In genomic region chr6:73451166-73452106, GRCh38 we compare ENCODE assay signal across 8 cellular contexts. TPM values are rescaled to one million over a fixed set of nuclear protein-coding genes. Genes with fewer than 3 reads are reported as not detected.
A peak's percentile ranks its signal among the peaks of the same experiment; 100 is the strongest.
DNase-seq lines count a peak whose midpoint lies in the region; ATAC-seq and TF ChIP-seq lines count a peak whose summit lies in the region.

No MANE protein-coding gene starts in this region.

- peak overlapping the region; percentile 96 for H3K4me3 Mint-ChIP-seq in activated naive CD4-positive, alpha-beta T cell treated with anti-CD3 and anti-CD28 coated beads, Interleukin-2, amount 10 ng/mL, durations not matched to agents 7 days and 5 days

- intact Hi-C loops in ovary (cut with DNase I), result no loop called here

- CTCF ChIA-PET in activated naive CD4-positive, alpha-beta T cell treated with anti-CD3 and anti-CD28 coated beads, Interleukin-2, amount 10 ng/mL, durations not matched to agents 7 days and 5 days (lab: Charles Lee), result interaction anchor here (1.2 to 3.8 kb wide), 5 partner anchors 10 to 159 kb away, joined by 3 to 30 read pairs (median 4); partner anchors contain the start of gene MTO1

- peak overlapping the region; percentile 57 for H3K4me3 ChIP-seq in ovary
- H3K4me3 ChIP-seq in WERI-Rb-1 (ENCODE audit: low read depth, low read length), result no peak overlapping the region

- H3K36me3 ChIP-seq in ovary (no peaks in the 10 kb centered on the region), WERI-Rb-1 (no peaks in the 10 kb centered on the region)

- peaks cover 59% of the 10 kb centered on the region for H3K4me1 Mint-ChIP-seq in activated naive CD4-positive, alpha-beta T cell treated with anti-CD3 and anti-CD28 coated beads, Interleukin-2, amount 10 ng/mL, durations not matched to agents 7 days and 5 days

- TF ChIP-seq EP300 in ovary (IDR thresholded peaks at IDR 0.05), result no peak

- no peaks in the 10 kb centered on the region for H3K9me3 Mint-ChIP-seq in activated naive CD4-positive, alpha-beta T cell treated with anti-CD3 and anti-CD28 coated beads, Interleukin-2, amount 10 ng/mL, durations not matched to agents 7 days and 5 days

- peaks cover 2% of the 10 kb centered on the region for H3K4me1 ChIP-seq in ovary (ENCODE audit: insufficient read depth)

- H3K27ac Mint-ChIP-seq in activated naive CD4-positive, alpha-beta T cell treated with anti-CD3 and anti-CD28 coated beads, Interleukin-2, amount 10 ng/mL, durations not matched to agents 7 days and 5 days, result peak overlapping the region; percentile 88

- TF ChIP-seq POLR2A in ovary (IDR thresholded peaks at IDR 0.05), result no peak

- peak overlapping the region in 1 of 2 donors; percentile 64 for H3K27ac ChIP-seq in ovary
- no peak overlapping the region for H3K27ac ChIP-seq in WERI-Rb-1

- ATAC-seq in GM19324 (IDR thresholded peaks at IDR 0.05; ENCODE audit: low FRiP score, unreplicated experiment) (peak; percentile 66), HG03460 (IDR thresholded peaks at IDR 0.05; ENCODE audit: unreplicated experiment) (peak; percentile 50)

- H3K9me3 ChIP-seq in ovary, result no peaks in the 10 kb centered on the region
- H3K9me3 ChIP-seq in WERI-Rb-1 (ENCODE audit: severe bottlenecking), result peaks cover 3% of the 10 kb centered on the region

- peak in 10 of 14 donors; percentile 22 to 70 (median 48) for DNase-seq in C1 segment of cervical spinal cord (lab: John Stamatoyannopoulos, UW)
- DNase-seq in RPMI7951 (ENCODE audit: low read depth), result peak; percentile 50
- DNase-seq in activated naive CD4-positive, alpha-beta T cell treated with anti-CD3 and anti-CD28 coated beads, Interleukin-2, amount 10 ng/mL, durations not matched to agents 7 days and 5 days, result peak; percentile 65
- DNase-seq in globus pallidus (ENCODE audit: low spot score), result peak; percentile 16
- DNase-seq in ovary, result peak; percentile 14 to 74 (median 55)
- DNase-seq in WERI-Rb-1, result no peak

- H3K27me3 ChIP-seq in ovary (no peaks in the 10 kb centered on the region), WERI-Rb-1 (ENCODE audit: insufficient read depth, low read depth, severe bottlenecking) (no peaks in the 10 kb centered on the region)

- TF ChIP-seq CTCF in ovary (IDR thresholded peaks at IDR 0.05) (no peak), WERI-Rb-1 (IDR thresholded peaks at IDR 0.05; ENCODE audit: low read depth, low read length) (no peak)

- H3K27me3 Mint-ChIP-seq in activated naive CD4-positive, alpha-beta T cell treated with anti-CD3 and anti-CD28 coated beads, Interleukin-2, amount 10 ng/mL, durations not matched to agents 7 days and 5 days, result no peaks in the 10 kb centered on the region

- 1 to 5% (median 2%) methylated on average over 48 to 80 of the region's 80 CpGs for WGBS in ovary, 3 donors

- peaks cover 25% of the 10 kb centered on the region for H3K36me3 Mint-ChIP-seq in activated naive CD4-positive, alpha-beta T cell treated with anti-CD3 and anti-CD28 coated beads, Interleukin-2, amount 10 ng/mL, durations not matched to agents 7 days and 5 days

RNA-seq across cellular contexts. Expression of gene CGAS, which starts 0.7 kb away (rescaled TPM):
- 13.8 and 20.5 TPM in 2 replicates for total RNA-seq in RPMI7951 (2014; rRNA removed; shearing (Covaris generic))
- 1 to 10 TPM; 1.2 to 4.4 (median 2.8) TPM for total RNA-seq in ovary
- polyA plus RNA-seq in ovary, result 1 to 10 TPM; 2.3 to 3.5 TPM

RNA-seq across cellular contexts. Expression of gene MTO1, which starts 10.1 kb away (rescaled TPM):
- total RNA-seq in RPMI7951 (2014; rRNA removed; shearing (Covaris generic)), result 34.8 and 43.5 TPM in 2 replicates
- 10 to 100 TPM; 23.2 to 43.1 (median 32.2) TPM for total RNA-seq in ovary
- polyA plus RNA-seq in ovary, result 10 to 100 TPM; 19.8 to 20.7 TPM

RNA-seq across cellular contexts. Expression of gene DDX43, which starts 56.8 kb away (rescaled TPM):
- not detected in 2 replicates for total RNA-seq in RPMI7951 (2014; rRNA removed; shearing (Covaris generic))
- 1 to 10 TPM in 5 of 7 donors, under 1 TPM in 2; 0.88 to 3.6 (median 1.3) TPM for total RNA-seq in ovary
- 1 to 10 TPM in 1 of 2 donors, under 1 TPM in 1; 0.83 to 2.4 TPM for polyA plus RNA-seq in ovary
